8 cellular contexts compared by ENCODE assay signal in the genomic region with DNA sequence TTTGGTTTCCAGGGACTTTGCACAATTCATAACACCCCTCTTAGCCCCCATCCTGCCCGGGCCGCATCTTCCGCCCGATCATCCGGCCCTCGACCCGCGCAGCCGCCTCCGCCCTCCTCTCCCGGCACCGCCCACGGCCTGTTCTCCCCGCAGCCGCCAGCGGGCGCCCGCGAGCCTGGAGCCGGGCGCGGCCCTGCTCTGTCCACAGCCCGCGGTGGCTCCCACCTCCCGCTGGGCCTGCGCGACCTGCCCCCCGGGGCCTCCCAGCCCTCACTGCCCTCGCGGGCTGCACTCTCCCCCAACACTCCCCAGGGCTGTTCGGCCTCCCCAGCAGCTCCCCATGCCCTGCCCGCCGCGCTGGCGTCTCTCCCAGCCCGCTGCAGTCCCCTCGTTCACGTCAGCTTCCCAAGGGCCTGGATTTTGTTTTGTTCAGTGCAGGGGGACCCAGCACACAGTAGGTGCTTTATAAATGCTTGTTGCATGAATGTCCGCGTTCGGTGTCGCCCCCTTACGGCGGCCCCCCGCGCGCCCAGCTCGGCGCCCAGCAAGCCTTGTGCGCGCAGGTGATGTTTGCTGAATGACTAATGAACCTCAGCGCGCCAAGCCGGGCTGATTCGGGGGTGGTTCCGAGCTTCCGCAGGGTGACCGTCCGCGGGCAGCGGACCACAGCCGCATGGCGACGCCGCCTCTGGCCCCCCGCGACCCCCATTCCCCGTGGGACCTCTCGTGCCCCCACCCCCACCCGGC.
DNase-seq lines count a peak whose midpoint lies in the region; ATAC-seq and TF ChIP-seq lines count a peak whose summit lies in the region.

No MANE protein-coding gene starts in this region.

- peaks cover 16% of the 10 kb centered on the region in 2 donors for H3K36me3 ChIP-seq in mucosa of rectum (ENCODE audit: control insufficient read depth in 2 of 2, insufficient read depth in 2 of 2, low read length in 2 of 2)

- H3K27me3 ChIP-seq in mucosa of rectum (ENCODE audit: control insufficient read depth in 2 of 2, insufficient read depth in 2 of 2, low read length in 2 of 2) = peaks cover 22 to 32% of the 10 kb centered on the region in 2 donors

- H3K9ac ChIP-seq in mucosa of rectum (ENCODE audit: low read depth in 1 of 2, low read length in 2 of 2) = peak overlapping the region; percentile 6 to 38

- H3K4me1 ChIP-seq in mucosa of rectum (ENCODE audit: control insufficient read depth in 2 of 2, insufficient read depth in 2 of 2, low read length in 2 of 2) = peaks cover 7 to 10% of the 10 kb centered on the region in 2 donors

- ATAC-seq in HG02981 (IDR thresholded peaks at IDR 0.05; ENCODE audit: unreplicated experiment) (peak; percentile 66), HG03342 (IDR thresholded peaks at IDR 0.05; ENCODE audit: unreplicated experiment) (no peak)

- TF ChIP-seq CTCF in GM12872 (IDR thresholded peaks at IDR 0.05; ENCODE audit: insufficient read depth, low read depth, low read length) (peak; percentile 86), epithelial cell of esophagus (IDR thresholded peaks at IDR 0.05; ENCODE audit: insufficient read depth, low read depth, low read length, missing control alignments) (peak; percentile 40)

- no peak overlapping the region for H3K27ac ChIP-seq in mucosa of rectum (ENCODE audit: low read depth in 2 of 2, low read length in 2 of 2)

- peak; percentile 60 for DNase-seq in NCI-H748 (lab: John Stamatoyannopoulos, UW; ENCODE audit: unreplicated experiment)
- peak; percentile 94 for DNase-seq in activated CD8-positive, alpha-beta memory T cell treated with anti-CD3 and anti-CD28 coated beads, Interleukin-2, amount 50 U/mL, for 48 hours
- peak; percentile 62 for DNase-seq in epithelial cell of esophagus (ENCODE audit: low read depth)
- DNase-seq in stimulated activated CD8-positive, alpha-beta memory T cell treated with anti-CD3 and anti-CD28 coated beads, Interleukin-4, amount 100 ng/mL, for 4 hours (ENCODE audit: low read depth in 2 of 2, low spot score in 1 of 2) = peak; percentile 49 to 58

- H3K4me3 ChIP-seq in epithelial cell of esophagus (ENCODE audit: low read length) (no peak overlapping the region), mucosa of rectum (ENCODE audit: low read length in 2 of 2) (peak overlapping the region; percentile 52 to 59)

- H3K9me3 ChIP-seq in mucosa of rectum (ENCODE audit: control insufficient read depth in 2 of 2, low read length in 2 of 2) = no peaks in the 10 kb centered on the region
